ENCODE assay signal across 11 cellular contexts in the genomic region with DNA sequence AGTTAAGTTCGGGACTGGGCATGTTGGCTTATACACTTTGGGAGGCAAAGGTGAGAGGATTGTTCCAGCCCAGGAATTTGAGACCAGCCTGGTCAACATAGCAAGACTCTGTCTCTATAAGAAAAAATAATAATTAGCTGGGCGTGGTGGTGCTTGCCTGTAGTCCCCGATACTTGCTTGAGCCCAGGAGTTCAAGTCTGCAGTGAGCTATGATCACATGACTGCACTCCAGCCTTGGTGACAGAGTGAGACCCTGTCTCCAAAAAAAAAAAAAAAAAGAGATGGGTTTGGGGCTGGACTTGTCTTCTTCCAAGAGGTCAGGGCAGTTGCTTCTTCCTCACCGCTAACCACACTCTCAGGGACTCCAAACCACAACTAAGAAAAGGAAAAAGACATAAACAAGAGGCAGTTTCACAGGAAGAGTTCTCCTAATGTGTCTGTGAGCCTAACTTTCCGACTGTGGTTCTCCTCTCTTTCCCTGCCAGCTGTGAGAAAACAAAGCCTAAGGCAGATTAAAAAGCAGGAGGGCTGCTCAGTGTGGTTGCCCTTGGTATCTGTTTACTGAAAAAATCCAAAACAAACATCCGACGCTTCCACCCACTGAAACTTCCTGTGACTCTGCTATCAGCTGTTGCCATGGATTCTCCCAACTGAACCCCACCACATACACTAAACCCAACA. TPM values are rescaled to one million over a fixed set of nuclear protein-coding genes. Genes with fewer than 3 reads are reported as not detected.
DNase-seq lines count a peak whose midpoint lies in the region; TF ChIP-seq lines count a peak whose summit lies in the region.
"Had no signal": no experiment of that assay in that cellular context is flagged by ENCODE, and none has a peak within 500 bp of the region (broad histone marks: within the 10 kb centered on the region; RNA-seq: fewer than 3 reads in every experiment).

No MANE protein-coding gene starts in this region.

- H3K9me3 Mint-ChIP-seq in T-helper 2 cell treated with Interferon-gamma antibody and Interleukin-4, amounts not matched to agents 5 μg/mL and 100 μg/mL, for 36 hours = no peaks in the 10 kb centered on the region

- peak overlapping the region in 1 of 2 donors; percentile 28 for H3K9ac ChIP-seq in stomach smooth muscle (ENCODE audit: low read length in 2 of 2)

- H3K4me1 Mint-ChIP-seq in T-helper 2 cell treated with Interferon-gamma antibody and Interleukin-4, amounts not matched to agents 5 μg/mL and 100 μg/mL, for 36 hours (ENCODE audit: low read depth) = peaks cover 49% of the 10 kb centered on the region

- H3K4me1 ChIP-seq in SJCRH30 (peaks cover 26% of the 10 kb centered on the region), stomach smooth muscle (ENCODE audit: control insufficient read depth, insufficient read depth, low read length) (peaks cover 46% of the 10 kb centered on the region)

- H3K4me3 ChIP-seq in SJCRH30 (no peak overlapping the region), fibroblast of pulmonary artery (replicated peaks; ENCODE audit: low read depth, low read length) (no peak overlapping the region), stomach smooth muscle (ENCODE audit: low read length in 2 of 2) (peak overlapping the region in 1 of 2 donors; percentile 25)

- no peaks in the 10 kb centered on the region for H3K36me3 ChIP-seq in SJCRH30
- H3K36me3 ChIP-seq in stomach smooth muscle (ENCODE audit: control insufficient read depth in 2 of 2, insufficient read depth in 2 of 2, low read length in 2 of 2) = no peaks in the 10 kb centered on the region

- no peaks in the 10 kb centered on the region for H3K27me3 ChIP-seq in SJCRH30
- no peaks in the 10 kb centered on the region for H3K27me3 ChIP-seq in stomach smooth muscle (ENCODE audit: control insufficient read depth in 1 of 2, insufficient read depth in 2 of 2, low read length in 2 of 2)

- in situ Hi-C loops in GM13977 (cut with MboI; ENCODE audit: low pct_unique_long_range_greater_than_20kb, low sequenced_read_pairs, unreplicated experiment) = no loop called here

- DNase-seq in T-helper 2 cell treated with Interferon-gamma antibody and Interleukin-4, amounts not matched to agents 5 μg/mL and 100 μg/mL, for 36 hours (ENCODE audit: low spot score) = peak; percentile 23
- DNase-seq in T-helper 2 cell (no peak), SJCRH30 (peak; percentile 55 to 76), fibroblast of pulmonary artery (ENCODE audit: low read depth) (peak; percentile 92), NCI-H2196 (lab: John Stamatoyannopoulos, UW; ENCODE audit: unreplicated experiment) (no peak), GM13977 (ENCODE audit: low spot score) (no peak)
- no peak for DNase-seq in stimulated activated CD4-positive, alpha-beta T cell treated with anti-CD3 and anti-CD28 coated beads, Interleukin-4, amount 100 ng/mL, for 4 hours
- DNase-seq: CD4-positive, CD25-positive, alpha-beta regulatory T cell; Karpas-422 had no signal

- H3K9me3 ChIP-seq in SJCRH30 (replicated peaks) (no peaks in the 10 kb centered on the region), stomach smooth muscle (ENCODE audit: control insufficient read depth in 2 of 2, low read length in 2 of 2) (no peaks in the 10 kb centered on the region)

- TF ChIP-seq CTCF in fibroblast of pulmonary artery (IDR thresholded peaks at IDR 0.05; ENCODE audit: low read length, missing control alignments) (no peak), GM13977 (IDR thresholded peaks at IDR 0.05; ENCODE audit: extremely low read depth, insufficient read depth, missing control alignments) (no peak)

- no peak overlapping the region for H3K27ac ChIP-seq in SJCRH30
- peak overlapping the region; percentile 24 for H3K27ac ChIP-seq in stomach smooth muscle (ENCODE audit: low read length)

- no peaks in the 10 kb centered on the region for H3K36me3 Mint-ChIP-seq in T-helper 2 cell treated with Interferon-gamma antibody and Interleukin-4, amounts not matched to agents 5 μg/mL and 100 μg/mL, for 36 hours (ENCODE audit: low read depth)
- H3K36me3 Mint-ChIP-seq: CD4-positive, CD25-positive, alpha-beta regulatory T cell had no signal

- H3K4me3 Mint-ChIP-seq in T-helper 2 cell treated with Interferon-gamma antibody and Interleukin-4, amounts not matched to agents 5 μg/mL and 100 μg/mL, for 36 hours = peak overlapping the region; percentile 67
- H3K4me3 Mint-ChIP-seq: CD4-positive, CD25-positive, alpha-beta regulatory T cell had no signal

- H3K27me3 Mint-ChIP-seq in T-helper 2 cell treated with Interferon-gamma antibody and Interleukin-4, amounts not matched to agents 5 μg/mL and 100 μg/mL, for 36 hours (ENCODE audit: low read depth) = peaks cover 43% of the 10 kb centered on the region

- H3K27ac Mint-ChIP-seq in T-helper 2 cell treated with Interferon-gamma antibody and Interleukin-4, amounts not matched to agents 5 μg/mL and 100 μg/mL, for 36 hours = peak overlapping the region; percentile 67
- H3K27ac Mint-ChIP-seq: CD4-positive, CD25-positive, alpha-beta regulatory T cell had no signal

RNA-seq across cellular contexts. Expression of a gene that starts 2.4 kb away (rescaled TPM):
- total RNA-seq in SJCRH30 (2014; rRNA removed; shearing (Covaris generic)) = 1.2 and 1.7 TPM in 2 replicates

RNA-seq across cellular contexts. Expression of a gene that starts 29.8 kb away (rescaled TPM):
- 89.2 and 98.3 TPM in 2 replicates for total RNA-seq in SJCRH30 (2014; rRNA removed; shearing (Covaris generic))

RNA-seq across cellular contexts. Expression of a gene that starts 39.2 kb away (rescaled TPM):
- total RNA-seq in SJCRH30 (2014; rRNA removed; shearing (Covaris generic)) = 6.7 and 8.3 TPM in 2 replicates

RNA-seq across cellular contexts. Expression of a gene that starts 40.9 kb away (rescaled TPM):
- total RNA-seq in SJCRH30 (2014; rRNA removed; shearing (Covaris generic)) = 0.10 and 0.18 TPM in 2 replicates
- total RNA-seq: CD4-positive, CD25-positive, alpha-beta regulatory T cell; ureter had no signal

RNA-seq across cellular contexts. Expression of a gene that starts 55.6 kb away (rescaled TPM):
- total RNA-seq in SJCRH30 (2014; rRNA removed; shearing (Covaris generic)) = not detected in 2 replicates
- total RNA-seq: CD4-positive, CD25-positive, alpha-beta regulatory T cell; ureter had no signal

Comparison
In these comparisons a context has a peak if more than half of its experiments do, and no peak if none do; other contexts are left out.
1. DNase-seq: peak in T-helper 2 cell treated with Interferon-gamma antibody and Interleukin-4, amounts not matched to agents 5 μg/mL and 100 μg/mL, for 36 hours (single experiment), SJCRH30 (2 of 2) and fibroblast of pulmonary artery (single experiment); none in T-helper 2 cell (0 of 5), NCI-H2196 (single experiment), GM13977 (single experiment) and stimulated activated CD4-positive, alpha-beta T cell treated with anti-CD3 and anti-CD28 coated beads, Interleukin-4, amount 100 ng/mL, for 4 hours (0 of 2).